In the genomic region with DNA sequence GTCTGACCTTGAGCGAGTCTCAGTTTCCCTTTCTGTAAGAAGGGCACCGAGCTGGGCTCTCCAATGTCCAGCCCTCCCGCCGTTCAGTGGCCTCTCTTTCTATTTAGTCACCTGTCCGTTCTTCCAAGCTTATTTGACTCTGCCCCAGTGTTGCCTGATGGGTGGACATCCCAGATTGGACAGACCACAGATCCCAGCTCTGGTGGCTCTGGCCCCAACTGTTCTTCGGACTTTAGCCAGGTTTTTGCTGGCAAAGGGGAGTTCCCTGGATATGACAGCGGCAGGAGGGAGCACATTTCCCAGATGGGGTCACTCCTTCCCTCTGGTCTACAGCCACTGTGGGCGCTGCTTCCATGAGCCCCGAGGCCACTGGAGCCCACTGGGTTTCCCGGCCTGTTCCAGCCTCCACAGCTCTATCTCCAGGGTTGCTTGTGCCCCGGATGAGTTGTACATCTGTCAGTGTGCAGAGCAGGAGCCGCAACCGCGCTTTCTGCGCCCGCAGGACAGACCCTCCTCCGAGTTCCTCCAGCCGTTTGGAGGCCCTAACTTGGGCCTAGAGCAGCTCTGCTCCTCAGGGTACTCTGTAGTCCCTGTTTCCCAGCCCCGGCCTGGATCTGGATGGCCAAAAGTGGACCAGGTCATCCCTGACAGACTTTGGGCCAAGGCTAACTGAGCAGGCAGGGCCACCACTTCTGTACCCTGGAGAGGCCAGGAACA, we compare ENCODE assay signal across 26 cellular contexts. TPM values are rescaled to one million over a fixed set of nuclear protein-coding genes. Genes with fewer than 3 reads are reported as not detected.
"Had no signal": no experiment of that assay in that cellular context is flagged by ENCODE, and none has a peak within 500 bp of the region (broad histone marks: within the 10 kb centered on the region; RNA-seq: fewer than 3 reads in every experiment).

No MANE protein-coding gene starts in this region.

- H3K9ac ChIP-seq: parathyroid adenoma had no signal

- H3K4me1 ChIP-seq: parathyroid adenoma had no signal

- H3K27ac ChIP-seq: coronary artery, heart right ventricle, left lung, parathyroid adenoma, right lobe of liver, skin epidermis, tibial artery had no signal

- H3K9me3 ChIP-seq: heart right ventricle, left lung, right lobe of liver, tibial artery had no signal

- H3K79me2 ChIP-seq: parathyroid adenoma had no signal

- DNase-seq: activated CD8-positive, alpha-beta memory T cell treated with anti-CD3 and anti-CD28 coated beads for 24 hours; activated CD8-positive, alpha-beta memory T cell treated with anti-CD3 and anti-CD28 coated beads, Interleukin-2, amount 50 U/mL, for 4 hours; activated effector memory CD4-positive, alpha-beta T cell treated with anti-CD3 and anti-CD28 coated beads, Interleukin-2, amount 50 U/mL, for 16 hours; activated naive CD4-positive, alpha-beta T cell treated with anti-CD3 and anti-CD28 coated beads, Interleukin-2, amount 50 U/mL, for 16 hours; activated naive CD8-positive, alpha-beta T cell treated with anti-CD3 and anti-CD28 coated beads, Interleukin-2, amount 50 U/mL, for 24 hours; activated T-cell treated with anti-CD3 and anti-CD28 coated beads, Interleukin-2, amount 50 U/mL, for 4 hours; cerebellar nuclear complex; erythroblast; foreskin fibroblast; heart right ventricle; immature natural killer cell; kidney glomerular epithelial cell; midbrain; natural killer cell; right lobe of liver; stimulated activated CD4-positive, alpha-beta T cell treated with anti-CD3 and anti-CD28 coated beads, Interleukin-2, amount 100 ng/mL, for 24 hours; stimulated activated naive CD8-positive, alpha-beta T cell treated with anti-CD3 and anti-CD28 coated beads, Interleukin-15, amount 100 ng/mL, for 72 hours; T-cell; tibial artery had no signal

- H3K4me3 ChIP-seq: coronary artery, heart right ventricle, left lung, right lobe of liver, skin epidermis, tibial artery had no signal

- ATAC-seq: activated T-cell treated with anti-CD3 and anti-CD28 coated beads, Interleukin-2, amount 50 U/mL, for 4 hours; heart right ventricle; left lung; natural killer cell; right lobe of liver; stimulated activated effector memory CD8-positive, alpha-beta T cell treated with anti-CD3 and anti-CD28 coated beads, Interleukin-12 subunit alpha, Interleukin-12 subunit beta, amount 100 ng/mL, for 72 hours; T-cell had no signal

- H3K36me3 ChIP-seq: heart right ventricle, left lung, right lobe of liver, tibial artery had no signal

- H2AFZ ChIP-seq: parathyroid adenoma had no signal

RNA-seq across cellular contexts. Expression of gene DMBX1, which starts 3.8 kb away (rescaled TPM):
- total RNA-seq: activated T-cell treated with anti-CD3 and anti-CD28 coated beads, Interleukin-2, amount 50 U/mL, for 4 hours; fibroblast of lung; heart right ventricle; left lung; natural killer cell; right lobe of liver; T-cell; urinary bladder had no signal

RNA-seq across cellular contexts. Expression of gene KNCN, which starts 58.0 kb away (rescaled TPM):
- total RNA-seq: activated T-cell treated with anti-CD3 and anti-CD28 coated beads, Interleukin-2, amount 50 U/mL, for 4 hours; fibroblast of lung; heart right ventricle; left lung; right lobe of liver; urinary bladder had no signal
